Comparison of ENCODE assay signal across 8 cellular contexts in the genomic region with DNA sequence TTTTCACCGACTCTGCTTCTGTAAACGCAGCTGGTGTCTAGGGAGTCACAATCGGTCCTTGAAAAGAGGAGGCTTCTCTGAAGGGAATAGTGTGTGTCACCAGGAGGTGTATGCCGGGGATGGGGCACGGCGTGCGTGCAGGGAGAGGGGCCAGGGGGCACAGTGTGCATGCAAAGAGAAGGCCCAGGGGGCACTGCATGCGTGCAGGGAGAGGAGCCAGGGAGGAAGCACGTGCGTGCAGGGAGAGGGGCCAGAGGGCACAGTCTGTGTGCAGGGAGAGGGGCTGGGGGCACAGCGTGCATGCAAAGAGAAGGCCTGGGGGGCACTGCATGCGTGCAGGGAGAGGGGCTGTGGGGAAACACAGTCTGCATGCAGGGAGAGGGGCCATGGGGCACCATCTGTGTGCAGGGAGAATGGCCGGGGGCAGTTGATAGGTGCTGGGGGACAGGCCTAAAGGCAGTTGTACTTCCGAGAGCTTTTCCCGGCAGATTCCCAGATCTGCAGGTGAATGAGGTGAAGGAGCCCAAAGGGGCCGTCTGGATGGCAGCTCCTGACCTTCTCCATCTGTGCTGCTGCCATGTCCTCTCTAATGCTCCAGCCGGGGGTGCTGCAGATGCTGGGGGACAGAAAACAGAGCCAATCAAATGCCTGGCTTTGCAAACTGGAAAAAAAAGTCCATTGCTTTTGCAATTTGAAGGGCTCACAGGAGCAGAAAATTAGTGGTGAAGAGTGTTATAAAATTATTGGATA. TPM values are rescaled to one million over a fixed set of nuclear protein-coding genes. Genes with fewer than 3 reads are reported as not detected.
DNase-seq lines count a peak whose midpoint lies in the region; ATAC-seq and TF ChIP-seq lines count a peak whose summit lies in the region.

No MANE protein-coding gene starts in this region.

- H3K27ac Mint-ChIP-seq in activated CD8-positive, alpha-beta memory T cell treated with anti-CD3 and anti-CD28 coated beads, Interleukin-2, amount 10 ng/mL, durations not matched to agents 7 days and 5 days = no peak overlapping the region
- no peak overlapping the region for H3K27ac Mint-ChIP-seq in activated CD4-positive, alpha-beta memory T cell treated with anti-CD3 and anti-CD28 coated beads for 36 hours

- H3K9me3 Mint-ChIP-seq in activated CD8-positive, alpha-beta memory T cell treated with anti-CD3 and anti-CD28 coated beads, Interleukin-2, amount 10 ng/mL, durations not matched to agents 7 days and 5 days (ENCODE audit: low read depth) = no peaks in the 10 kb centered on the region
- no peaks in the 10 kb centered on the region for H3K9me3 Mint-ChIP-seq in activated CD4-positive, alpha-beta memory T cell treated with anti-CD3 and anti-CD28 coated beads for 36 hours

- peaks cover 23% of the 10 kb centered on the region for H3K4me1 Mint-ChIP-seq in activated CD8-positive, alpha-beta memory T cell treated with anti-CD3 and anti-CD28 coated beads, Interleukin-2, amount 10 ng/mL, durations not matched to agents 7 days and 5 days
- H3K4me1 Mint-ChIP-seq in activated CD4-positive, alpha-beta memory T cell treated with anti-CD3 and anti-CD28 coated beads for 36 hours (ENCODE audit: low read depth) = peaks cover 29% of the 10 kb centered on the region

- ATAC-seq in activated CD8-positive, alpha-beta memory T cell treated with anti-CD3 and anti-CD28 coated beads, Interleukin-2, amount 10 ng/mL, durations not matched to agents 7 days and 5 days = no peak

- TF ChIP-seq EP300 in sigmoid colon (IDR thresholded peaks at IDR 0.05) = no peak

- 71 to 79% methylated on average over 17 of the region's 17 CpGs for WGBS in sigmoid colon, 2 donors

- H3K4me3 Mint-ChIP-seq in activated CD8-positive, alpha-beta memory T cell treated with anti-CD3 and anti-CD28 coated beads, Interleukin-2, amount 10 ng/mL, durations not matched to agents 7 days and 5 days = no peak overlapping the region
- no peak overlapping the region for H3K4me3 Mint-ChIP-seq in activated CD4-positive, alpha-beta memory T cell treated with anti-CD3 and anti-CD28 coated beads for 36 hours

- H3K27me3 ChIP-seq in sigmoid colon = no peaks in the 10 kb centered on the region
- H3K27me3 ChIP-seq in ascending aorta = no peaks in the 10 kb centered on the region

- no peak for TF ChIP-seq POLR2A in sigmoid colon (IDR thresholded peaks at IDR 0.05)

- H3K9me3 ChIP-seq in sigmoid colon = no peaks in the 10 kb centered on the region
- no peaks in the 10 kb centered on the region for H3K9me3 ChIP-seq in ascending aorta

- POLR2A ChIA-PET in activated CD4-positive, alpha-beta memory T cell treated with anti-CD3 and anti-CD28 coated beads for 36 hours (lab: Charles Lee) = no interaction called here

- DNase-seq in activated CD8-positive, alpha-beta memory T cell treated with anti-CD3 and anti-CD28 coated beads for 24 hours = peak; percentile 60
- DNase-seq in activated CD8-positive, alpha-beta memory T cell treated with anti-CD3 and anti-CD28 coated beads, Interleukin-2, amount 10 ng/mL, durations not matched to agents 7 days and 5 days = no peak
- no peak for DNase-seq in Jurkat, Clone E6-1 (ENCODE audit: low read depth, low spot score)
- peak in 3 of 61 donors; percentile 21 to 76 (median 23) for DNase-seq in caudate nucleus (lab: John Stamatoyannopoulos, UW)
- DNase-seq in sigmoid colon = peak; percentile 46
- DNase-seq in GF-D8 (lab: John Stamatoyannopoulos, UW) = no peak
- no peak for DNase-seq in activated CD4-positive, alpha-beta memory T cell treated with anti-CD3 and anti-CD28 coated beads for 36 hours
- no peak for DNase-seq in ascending aorta (ENCODE audit: low spot score in 2 of 2)

- no peaks in the 10 kb centered on the region for H3K36me3 ChIP-seq in sigmoid colon
- H3K36me3 ChIP-seq in ascending aorta = no peaks in the 10 kb centered on the region

- peak overlapping the region; percentile 32 for H3K4me3 ChIP-seq in Jurkat, Clone E6-1 (ENCODE audit: low read length)
- H3K4me3 ChIP-seq in sigmoid colon (no peak overlapping the region), ascending aorta (no peak overlapping the region)

- CTCF ChIA-PET in activated CD8-positive, alpha-beta memory T cell treated with anti-CD3 and anti-CD28 coated beads, Interleukin-2, amount 10 ng/mL, durations not matched to agents 7 days and 5 days (lab: Charles Lee) = no interaction called here
- CTCF ChIA-PET in activated CD4-positive, alpha-beta memory T cell treated with anti-CD3 and anti-CD28 coated beads for 36 hours (lab: Charles Lee) = interaction anchor here (0.6 kb wide), 1 partner anchor 51 kb away, joined by 3 read pairs; no protein-coding TSS in a partner anchor

- intact Hi-C loops in sigmoid colon (cut with DNase I) = no loop called here
- intact Hi-C loops in activated CD4-positive, alpha-beta memory T cell treated with anti-CD3 and anti-CD28 coated beads for 36 hours (cut with micrococcal nuclease) = no loop called here
- intact Hi-C loops in ascending aorta (cut with DNase I) = no loop called here

- H3K36me3 Mint-ChIP-seq in activated CD8-positive, alpha-beta memory T cell treated with anti-CD3 and anti-CD28 coated beads, Interleukin-2, amount 10 ng/mL, durations not matched to agents 7 days and 5 days = no peaks in the 10 kb centered on the region
- no peaks in the 10 kb centered on the region for H3K36me3 Mint-ChIP-seq in activated CD4-positive, alpha-beta memory T cell treated with anti-CD3 and anti-CD28 coated beads for 36 hours

- no peak for TF ChIP-seq CTCF in sigmoid colon (IDR thresholded peaks at IDR 0.05)
- TF ChIP-seq CTCF in ascending aorta (IDR thresholded peaks at IDR 0.05) = no peak

- no peaks in the 10 kb centered on the region for H3K27me3 Mint-ChIP-seq in activated CD8-positive, alpha-beta memory T cell treated with anti-CD3 and anti-CD28 coated beads, Interleukin-2, amount 10 ng/mL, durations not matched to agents 7 days and 5 days
- no peaks in the 10 kb centered on the region for H3K27me3 Mint-ChIP-seq in activated CD4-positive, alpha-beta memory T cell treated with anti-CD3 and anti-CD28 coated beads for 36 hours

- H3K4me1 ChIP-seq in sigmoid colon (peaks cover 0 to 21% (median 2%) of the 10 kb centered on the region in 4 donors), ascending aorta (peaks cover 0 to 9% of the 10 kb centered on the region in 2 donors)

- H3K27ac ChIP-seq in caudate nucleus (ENCODE audit: low read depth, low read length) (peak overlapping the region; percentile 65), sigmoid colon (no peak overlapping the region), ascending aorta (no peak overlapping the region)

RNA-seq across cellular contexts. Expression of a gene that starts 36.4 kb away (rescaled TPM):
- 10 to 100 TPM; 40.0 to 43.5 TPM for total RNA-seq in activated CD8-positive, alpha-beta memory T cell treated with anti-CD3 and anti-CD28 coated beads, Interleukin-2, amount 10 ng/mL, durations not matched to agents 7 days and 5 days
- 23.3 TPM for polyA plus RNA-seq in Jurkat, Clone E6-1 (2012; ENCODE audit: insufficient read depth, insufficient read length)
- total RNA-seq in sigmoid colon (10 to 100 TPM in 2 of 4 donors, 1 to 10 TPM in 2; 9.6 to 22.9 (median 15.9) TPM), ascending aorta (50.1 TPM)
- polyA plus RNA-seq in sigmoid colon = 1 to 10 TPM in 2 of 3 donors, under 1 TPM in 1; 0.69 to 8.5 (median 3.0) TPM
- 10 to 100 TPM; 36.6 to 38.7 TPM for total RNA-seq in activated CD4-positive, alpha-beta memory T cell treated with anti-CD3 and anti-CD28 coated beads for 36 hours

Comparison
In these comparisons a context has a peak if more than half of its experiments do, and no peak if none do; other contexts are left out.
1. DNase-seq: peak in activated CD8-positive, alpha-beta memory T cell treated with anti-CD3 and anti-CD28 coated beads for 24 hours (single experiment) and sigmoid colon (single experiment); none in activated CD8-positive, alpha-beta memory T cell treated with anti-CD3 and anti-CD28 coated beads, Interleukin-2, amount 10 ng/mL, durations not matched to agents 7 days and 5 days (single experiment), Jurkat, Clone E6-1 (single experiment), GF-D8 (single experiment), activated CD4-positive, alpha-beta memory T cell treated with anti-CD3 and anti-CD28 coated beads for 36 hours (single experiment) and ascending aorta (0 of 2).